Comparison of ENCODE assay signal across 1 cellular context in genomic region chr19:45757696-45758095, GRCh38.
A peak's percentile ranks its signal among the peaks of the same experiment; 100 is the strongest.
TF ChIP-seq lines count a peak whose summit lies in the region.

No MANE protein-coding gene starts in this region.

TF ChIP-seq in K562, 482 proteins besides CTCF, POLR2A, EP300 and RAD21:
- no peak for TF ChIP-seq XRCC3 (IDR thresholded peaks at IDR 0.05)
- TF ChIP-seq ZNF592 (IDR thresholded peaks at IDR 0.05) = no peak
- no peak for TF ChIP-seq ELF2 (CRISPR knock-in tag; IDR thresholded peaks at IDR 0.05)
- peak; percentile 31; the same call in 1 of the 2 replicates for TF ChIP-seq CEBPB (tag; IDR thresholded peaks at IDR 0.05)
- TF ChIP-seq U2AF1 (optimal IDR thresholded peaks at IDR 0.05; ENCODE audit: low read depth, low read length) = no peak
